Comparison of ENCODE assay signal across 1 cellular context in the genomic region with DNA sequence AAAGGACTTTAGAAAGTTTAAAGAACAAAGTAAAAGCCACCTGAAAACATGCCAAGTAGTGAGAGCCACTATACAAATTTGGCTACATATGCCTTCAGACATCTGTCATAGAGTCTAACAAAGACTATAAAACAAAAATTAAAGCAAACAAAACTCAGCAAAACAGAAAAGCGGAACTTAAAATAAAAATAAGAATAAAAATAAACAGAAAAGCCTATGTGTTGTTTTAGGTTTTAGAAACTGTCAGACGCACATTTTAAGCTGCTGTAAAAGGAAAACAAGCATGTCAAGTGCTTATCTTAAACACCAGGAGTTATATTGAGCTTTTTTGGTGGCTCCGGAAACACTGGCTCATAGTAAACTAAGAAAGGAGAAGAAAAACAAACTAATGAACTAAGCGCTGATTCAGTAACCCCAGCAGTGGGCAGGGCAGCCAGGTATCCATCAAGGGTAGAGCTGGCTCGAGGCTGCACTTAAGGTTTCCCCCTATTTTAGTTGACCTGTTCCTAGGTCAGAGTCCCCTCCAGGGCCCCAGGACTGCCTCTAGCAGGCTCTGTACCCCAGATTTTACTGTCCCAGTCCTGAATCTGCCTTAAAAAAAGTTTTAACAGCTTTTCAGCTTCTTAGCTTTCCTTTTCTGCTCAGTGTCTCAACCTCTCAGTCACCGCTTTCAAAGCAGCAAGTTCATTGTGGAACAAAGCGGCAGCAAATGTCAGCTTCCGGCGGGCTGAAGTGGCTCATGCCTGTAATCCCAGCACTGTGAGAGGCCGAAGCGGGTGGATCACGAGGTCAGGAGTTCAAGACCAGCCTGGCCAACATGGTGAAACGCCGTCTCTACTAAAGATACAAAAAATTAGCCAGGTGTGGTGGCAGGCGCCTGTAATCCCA.
TF ChIP-seq lines count a peak whose summit lies in the region.

No MANE protein-coding gene starts in this region.

TF ChIP-seq in K562, 482 proteins besides CTCF, POLR2A, EP300 and RAD21 (continued from another document and continues in another):
- TF ChIP-seq, protein P1, sequence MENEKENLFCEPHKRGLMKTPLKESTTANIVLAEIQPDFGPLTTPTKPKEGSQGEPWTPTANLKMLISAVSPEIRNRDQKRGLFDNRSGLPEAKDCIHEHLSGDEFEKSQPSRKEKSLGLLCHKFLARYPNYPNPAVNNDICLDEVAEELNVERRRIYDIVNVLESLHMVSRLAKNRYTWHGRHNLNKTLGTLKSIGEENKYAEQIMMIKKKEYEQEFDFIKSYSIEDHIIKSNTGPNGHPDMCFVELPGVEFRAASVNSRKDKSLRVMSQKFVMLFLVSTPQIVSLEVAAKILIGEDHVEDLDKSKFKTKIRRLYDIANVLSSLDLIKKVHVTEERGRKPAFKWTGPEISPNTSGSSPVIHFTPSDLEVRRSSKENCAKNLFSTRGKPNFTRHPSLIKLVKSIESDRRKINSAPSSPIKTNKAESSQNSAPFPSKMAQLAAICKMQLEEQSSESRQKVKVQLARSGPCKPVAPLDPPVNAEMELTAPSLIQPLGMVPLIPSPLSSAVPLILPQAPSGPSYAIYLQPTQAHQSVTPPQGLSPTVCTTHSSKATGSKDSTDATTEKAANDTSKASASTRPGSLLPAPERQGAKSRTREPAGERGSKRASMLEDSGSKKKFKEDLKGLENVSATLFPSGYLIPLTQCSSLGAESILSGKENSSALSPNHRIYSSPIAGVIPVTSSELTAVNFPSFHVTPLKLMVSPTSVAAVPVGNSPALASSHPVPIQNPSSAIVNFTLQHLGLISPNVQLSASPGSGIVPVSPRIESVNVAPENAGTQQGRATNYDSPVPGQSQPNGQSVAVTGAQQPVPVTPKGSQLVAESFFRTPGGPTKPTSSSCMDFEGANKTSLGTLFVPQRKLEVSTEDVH (IDR thresholded peaks at IDR 0.05; ENCODE audit: low read depth, partially characterized antibody): no peak
- TF ChIP-seq SMAD3 (CRISPR knock-in tag; conservative IDR thresholded peaks at IDR 0.05): no peak
- TF ChIP-seq, protein P2, sequence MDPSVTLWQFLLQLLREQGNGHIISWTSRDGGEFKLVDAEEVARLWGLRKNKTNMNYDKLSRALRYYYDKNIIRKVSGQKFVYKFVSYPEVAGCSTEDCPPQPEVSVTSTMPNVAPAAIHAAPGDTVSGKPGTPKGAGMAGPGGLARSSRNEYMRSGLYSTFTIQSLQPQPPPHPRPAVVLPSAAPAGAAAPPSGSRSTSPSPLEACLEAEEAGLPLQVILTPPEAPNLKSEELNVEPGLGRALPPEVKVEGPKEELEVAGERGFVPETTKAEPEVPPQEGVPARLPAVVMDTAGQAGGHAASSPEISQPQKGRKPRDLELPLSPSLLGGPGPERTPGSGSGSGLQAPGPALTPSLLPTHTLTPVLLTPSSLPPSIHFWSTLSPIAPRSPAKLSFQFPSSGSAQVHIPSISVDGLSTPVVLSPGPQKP (CRISPR knock-in tag; IDR thresholded peaks at IDR 0.05): no peak
- TF ChIP-seq CHD1 (IDR thresholded peaks at IDR 0.05; ENCODE audit: low read length): peak; percentile 66
- TF ChIP-seq, protein P3, sequence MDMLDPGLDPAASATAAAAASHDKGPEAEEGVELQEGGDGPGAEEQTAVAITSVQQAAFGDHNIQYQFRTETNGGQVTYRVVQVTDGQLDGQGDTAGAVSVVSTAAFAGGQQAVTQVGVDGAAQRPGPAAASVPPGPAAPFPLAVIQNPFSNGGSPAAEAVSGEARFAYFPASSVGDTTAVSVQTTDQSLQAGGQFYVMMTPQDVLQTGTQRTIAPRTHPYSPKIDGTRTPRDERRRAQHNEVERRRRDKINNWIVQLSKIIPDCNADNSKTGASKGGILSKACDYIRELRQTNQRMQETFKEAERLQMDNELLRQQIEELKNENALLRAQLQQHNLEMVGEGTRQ (CRISPR knock-in tag; IDR thresholded peaks at IDR 0.05): no peak
- no peak for TF ChIP-seq NR4A1 (CRISPR knock-in tag; IDR thresholded peaks at IDR 0.05)
- no peak for TF ChIP-seq NR4A1 (tag; IDR thresholded peaks at IDR 0.05)
- TF ChIP-seq SRSF1 (IDR thresholded peaks at IDR 0.05; ENCODE audit: low read depth, low read length): no peak
- no peak for TF ChIP-seq SMC3 (conservative IDR thresholded peaks at IDR 0.05; ENCODE audit: insufficient read depth, low read depth, low read length)
- TF ChIP-seq TBL1XR1 (IDR thresholded peaks at IDR 0.05; ENCODE audit: low read length in 2 of 2): peak in 1 of 2 experiments; percentile 39; a peak in 1 of 4 replicates
- no peak for TF ChIP-seq MCM2 (IDR thresholded peaks at IDR 0.05; ENCODE audit: low read depth)
- TF ChIP-seq KLF13 (tag; IDR thresholded peaks at IDR 0.05; ENCODE audit: borderline replicate concordance, low read depth): no peak
- TF ChIP-seq GATAD2A (IDR thresholded peaks at IDR 0.05): no peak
- no peak; the same call in 1 of the 2 replicates for TF ChIP-seq STAT5A (IDR thresholded peaks at IDR 0.05; ENCODE audit: borderline replicate concordance, low read length)
- TF ChIP-seq PYGO2 (tag; IDR thresholded peaks at IDR 0.05): no peak
- TF ChIP-seq ZNF354B (CRISPR knock-in tag; IDR thresholded peaks at IDR 0.05): no peak
- TF ChIP-seq SAP30 (IDR thresholded peaks at IDR 0.05; ENCODE audit: borderline replicate concordance, insufficient read depth, low read depth, low read length, poor library complexity, severe bottlenecking): no peak
- TF ChIP-seq ZNF146 (CRISPR knock-in tag; IDR thresholded peaks at IDR 0.05; ENCODE audit: unreplicated experiment): no peak
- TF ChIP-seq RBM15 (IDR thresholded peaks at IDR 0.05; ENCODE audit: insufficient read depth, low read length): no peak
- TF ChIP-seq FOXA1 (IDR thresholded peaks at IDR 0.05; ENCODE audit: borderline replicate concordance): no peak
- TF ChIP-seq CXXC5 (CRISPR knock-in tag; IDR thresholded peaks at IDR 0.05): no peak
- TF ChIP-seq MEF2D (tag; conservative IDR thresholded peaks at IDR 0.05; ENCODE audit: low read depth): peak; percentile 35; the same call in 1 of the 2 replicates
- TF ChIP-seq SREBF2 (CRISPR knock-in tag; IDR thresholded peaks at IDR 0.05): no peak
- no peak for TF ChIP-seq CBX5 (IDR thresholded peaks at IDR 0.05; ENCODE audit: borderline replicate concordance, low read depth)
- peak; percentile 33 for TF ChIP-seq GABPA (tag; conservative IDR thresholded peaks at IDR 0.05; ENCODE audit: low read depth)
- TF ChIP-seq, protein P4, sequence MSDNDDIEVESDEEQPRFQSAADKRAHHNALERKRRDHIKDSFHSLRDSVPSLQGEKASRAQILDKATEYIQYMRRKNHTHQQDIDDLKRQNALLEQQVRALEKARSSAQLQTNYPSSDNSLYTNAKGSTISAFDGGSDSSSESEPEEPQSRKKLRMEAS (CRISPR knock-in tag; IDR thresholded peaks at IDR 0.05): no peak
- TF ChIP-seq MTA2 (IDR thresholded peaks at IDR 0.05; ENCODE audit: low read depth): peak; percentile 69
- no peak for TF ChIP-seq ZNF41 (CRISPR knock-in tag; conservative IDR thresholded peaks at IDR 0.05)
- peak; percentile 57; the same call in 1 of the 2 replicates for TF ChIP-seq ADNP (tag; IDR thresholded peaks at IDR 0.05)
- TF ChIP-seq PHF20 (IDR thresholded peaks at IDR 0.05; ENCODE audit: partially characterized antibody): no peak
- no peak for TF ChIP-seq FOXK1 (CRISPR knock-in tag; IDR thresholded peaks at IDR 0.05; ENCODE audit: borderline replicate concordance)
- no peak for TF ChIP-seq GTF2A2 (tag; IDR thresholded peaks at IDR 0.05)
- peak; percentile 62; the same call in 1 of the 2 replicates for TF ChIP-seq MXI1 (IDR thresholded peaks at IDR 0.05; ENCODE audit: low read depth, low read length)
- TF ChIP-seq TRIM24 (IDR thresholded peaks at IDR 0.05): peak; percentile 37 to 52; a peak in 2 of 4 replicates
- peak; percentile 53 to 55; a peak in 2 of 4 replicates for TF ChIP-seq KDM1A (IDR thresholded peaks at IDR 0.05)
- TF ChIP-seq SRSF3 (IDR thresholded peaks at IDR 0.05; ENCODE audit: insufficient read depth, low read length): no peak
- TF ChIP-seq, protein P5, sequence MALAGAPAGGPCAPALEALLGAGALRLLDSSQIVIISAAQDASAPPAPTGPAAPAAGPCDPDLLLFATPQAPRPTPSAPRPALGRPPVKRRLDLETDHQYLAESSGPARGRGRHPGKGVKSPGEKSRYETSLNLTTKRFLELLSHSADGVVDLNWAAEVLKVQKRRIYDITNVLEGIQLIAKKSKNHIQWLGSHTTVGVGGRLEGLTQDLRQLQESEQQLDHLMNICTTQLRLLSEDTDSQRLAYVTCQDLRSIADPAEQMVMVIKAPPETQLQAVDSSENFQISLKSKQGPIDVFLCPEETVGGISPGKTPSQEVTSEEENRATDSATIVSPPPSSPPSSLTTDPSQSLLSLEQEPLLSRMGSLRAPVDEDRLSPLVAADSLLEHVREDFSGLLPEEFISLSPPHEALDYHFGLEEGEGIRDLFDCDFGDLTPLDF (CRISPR knock-in tag; IDR thresholded peaks at IDR 0.05): no peak
- TF ChIP-seq KAT2B (IDR thresholded peaks at IDR 0.05; ENCODE audit: low read depth, low read length): no peak
- TF ChIP-seq, protein P6, sequence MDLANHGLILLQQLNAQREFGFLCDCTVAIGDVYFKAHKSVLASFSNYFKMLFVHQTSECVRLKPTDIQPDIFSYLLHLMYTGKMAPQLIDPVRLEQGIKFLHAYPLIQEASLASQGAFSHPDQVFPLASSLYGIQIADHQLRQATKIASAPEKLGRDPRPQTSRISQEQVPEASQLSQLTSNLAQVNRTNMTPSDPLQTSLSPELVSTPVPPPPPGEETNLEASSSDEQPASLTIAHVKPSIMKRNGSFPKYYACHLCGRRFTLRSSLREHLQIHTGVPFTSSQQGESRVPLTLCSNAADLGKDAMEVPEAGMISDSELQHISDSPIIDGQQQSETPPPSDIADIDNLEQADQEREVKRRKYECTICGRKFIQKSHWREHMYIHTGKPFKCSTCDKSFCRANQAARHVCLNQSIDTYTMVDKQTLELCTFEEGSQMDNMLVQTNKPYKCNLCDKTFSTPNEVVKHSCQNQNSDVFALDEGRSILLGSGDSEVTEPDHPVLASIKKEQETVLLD (IDR thresholded peaks at IDR 0.05): no peak
- no peak for TF ChIP-seq ZNF707 (CRISPR knock-in tag; conservative IDR thresholded peaks at IDR 0.05)
- TF ChIP-seq CBFA2T3 (IDR thresholded peaks at IDR 0.05): peak; percentile 81
- no peak for TF ChIP-seq ZNF445 (CRISPR knock-in tag; IDR thresholded peaks at IDR 0.05; ENCODE audit: low read depth)
- TF ChIP-seq RCOR1 (IDR thresholded peaks at IDR 0.05; ENCODE audit: borderline replicate concordance in 1 of 2, low read depth in 2 of 2, low read length in 2 of 2): peak in 1 of 2 experiments; percentile 70; a peak in 1 of 4 replicates
- no peak for TF ChIP-seq ZNF586 (CRISPR knock-in tag; conservative IDR thresholded peaks at IDR 0.05)
- TF ChIP-seq, protein P7, sequence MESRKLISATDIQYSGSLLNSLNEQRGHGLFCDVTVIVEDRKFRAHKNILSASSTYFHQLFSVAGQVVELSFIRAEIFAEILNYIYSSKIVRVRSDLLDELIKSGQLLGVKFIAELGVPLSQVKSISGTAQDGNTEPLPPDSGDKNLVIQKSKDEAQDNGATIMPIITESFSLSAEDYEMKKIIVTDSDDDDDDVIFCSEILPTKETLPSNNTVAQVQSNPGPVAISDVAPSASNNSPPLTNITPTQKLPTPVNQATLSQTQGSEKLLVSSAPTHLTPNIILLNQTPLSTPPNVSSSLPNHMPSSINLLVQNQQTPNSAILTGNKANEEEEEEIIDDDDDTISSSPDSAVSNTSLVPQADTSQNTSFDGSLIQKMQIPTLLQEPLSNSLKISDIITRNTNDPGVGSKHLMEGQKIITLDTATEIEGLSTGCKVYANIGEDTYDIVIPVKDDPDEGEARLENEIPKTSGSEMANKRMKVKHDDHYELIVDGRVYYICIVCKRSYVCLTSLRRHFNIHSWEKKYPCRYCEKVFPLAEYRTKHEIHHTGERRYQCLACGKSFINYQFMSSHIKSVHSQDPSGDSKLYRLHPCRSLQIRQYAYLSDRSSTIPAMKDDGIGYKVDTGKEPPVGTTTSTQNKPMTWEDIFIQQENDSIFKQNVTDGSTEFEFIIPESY (CRISPR knock-in tag; IDR thresholded peaks at IDR 0.05): no peak
- TF ChIP-seq ZKSCAN1 (IDR thresholded peaks at IDR 0.05; ENCODE audit: low read depth, low read length): no peak
- no peak for TF ChIP-seq ZNF696 (CRISPR knock-in tag; conservative IDR thresholded peaks at IDR 0.05)
- TF ChIP-seq TCF7L2 (IDR thresholded peaks at IDR 0.05; ENCODE audit: low read depth, low read length): no peak
- TF ChIP-seq, protein P8, sequence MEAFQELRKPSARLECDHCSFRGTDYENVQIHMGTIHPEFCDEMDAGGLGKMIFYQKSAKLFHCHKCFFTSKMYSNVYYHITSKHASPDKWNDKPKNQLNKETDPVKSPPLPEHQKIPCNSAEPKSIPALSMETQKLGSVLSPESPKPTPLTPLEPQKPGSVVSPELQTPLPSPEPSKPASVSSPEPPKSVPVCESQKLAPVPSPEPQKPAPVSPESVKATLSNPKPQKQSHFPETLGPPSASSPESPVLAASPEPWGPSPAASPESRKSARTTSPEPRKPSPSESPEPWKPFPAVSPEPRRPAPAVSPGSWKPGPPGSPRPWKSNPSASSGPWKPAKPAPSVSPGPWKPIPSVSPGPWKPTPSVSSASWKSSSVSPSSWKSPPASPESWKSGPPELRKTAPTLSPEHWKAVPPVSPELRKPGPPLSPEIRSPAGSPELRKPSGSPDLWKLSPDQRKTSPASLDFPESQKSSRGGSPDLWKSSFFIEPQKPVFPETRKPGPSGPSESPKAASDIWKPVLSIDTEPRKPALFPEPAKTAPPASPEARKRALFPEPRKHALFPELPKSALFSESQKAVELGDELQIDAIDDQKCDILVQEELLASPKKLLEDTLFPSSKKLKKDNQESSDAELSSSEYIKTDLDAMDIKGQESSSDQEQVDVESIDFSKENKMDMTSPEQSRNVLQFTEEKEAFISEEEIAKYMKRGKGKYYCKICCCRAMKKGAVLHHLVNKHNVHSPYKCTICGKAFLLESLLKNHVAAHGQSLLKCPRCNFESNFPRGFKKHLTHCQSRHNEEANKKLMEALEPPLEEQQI (IDR thresholded peaks at IDR 0.05): no peak
- 0 out of 2 replicates have a peak, but pooled peaks have one; percentile 30 for TF ChIP-seq FOXJ2 (tag; IDR thresholded peaks at IDR 0.05)
- TF ChIP-seq STAT5B (CRISPR knock-in tag; IDR thresholded peaks at IDR 0.05): no peak
- TF ChIP-seq, protein P9, sequence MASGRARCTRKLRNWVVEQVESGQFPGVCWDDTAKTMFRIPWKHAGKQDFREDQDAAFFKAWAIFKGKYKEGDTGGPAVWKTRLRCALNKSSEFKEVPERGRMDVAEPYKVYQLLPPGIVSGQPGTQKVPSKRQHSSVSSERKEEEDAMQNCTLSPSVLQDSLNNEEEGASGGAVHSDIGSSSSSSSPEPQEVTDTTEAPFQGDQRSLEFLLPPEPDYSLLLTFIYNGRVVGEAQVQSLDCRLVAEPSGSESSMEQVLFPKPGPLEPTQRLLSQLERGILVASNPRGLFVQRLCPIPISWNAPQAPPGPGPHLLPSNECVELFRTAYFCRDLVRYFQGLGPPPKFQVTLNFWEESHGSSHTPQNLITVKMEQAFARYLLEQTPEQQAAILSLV (tag; IDR thresholded peaks at IDR 0.05): no peak
- TF ChIP-seq TFAM (CRISPR knock-in tag; conservative IDR thresholded peaks at IDR 0.05): no peak
- TF ChIP-seq ZEB2 (IDR thresholded peaks at IDR 0.05): no peak
